11 cellular contexts compared by ENCODE assay signal in genomic region chr17:59378621-59379194, GRCh38. TPM values are rescaled to one million over a fixed set of nuclear protein-coding genes. Genes with fewer than 3 reads are reported as not detected.
DNase-seq lines count a peak whose midpoint lies in the region; ATAC-seq and TF ChIP-seq lines count a peak whose summit lies in the region.
"Had no signal": no experiment of that assay in that cellular context is flagged by ENCODE, and none has a peak within 500 bp of the region (broad histone marks: within the 10 kb centered on the region; RNA-seq: fewer than 3 reads in every experiment).

No MANE protein-coding gene starts in this region.

- no peak for TF ChIP-seq CTCF in epithelial cell of esophagus (IDR thresholded peaks at IDR 0.05; ENCODE audit: insufficient read depth, low read depth, low read length, missing control alignments)
- TF ChIP-seq CTCF in uterus (IDR thresholded peaks at IDR 0.05), result no peak

- CTCF ChIA-PET in activated naive CD4-positive, alpha-beta T cell treated with anti-CD3 and anti-CD28 coated beads, Interleukin-2, amount 10 ng/mL, durations not matched to agents 7 days and 5 days (lab: Charles Lee), result interaction anchor here (0.7 kb wide), 1 partner anchor 10 kb away, joined by 3 read pairs; no protein-coding TSS in a partner anchor

- H3K27ac ChIP-seq in muscle layer of colon (ENCODE audit: low read depth, low read length) (peak overlapping the region; percentile 4), uterus (peak overlapping the region; percentile 91 to 96)
- H3K27ac ChIP-seq: 22Rv1, KMS-11 had no signal

- H3K9ac ChIP-seq in muscle layer of colon (ENCODE audit: low read length), result no peak overlapping the region
- H3K9ac ChIP-seq: KMS-11 had no signal

- H3K36me3 ChIP-seq in muscle layer of colon (ENCODE audit: insufficient read depth, low read length) (no peaks in the 10 kb centered on the region), uterus (no peaks in the 10 kb centered on the region)

- H3K27me3 Mint-ChIP-seq in activated T-cell treated with anti-CD3 and anti-CD28 coated beads, Interleukin-2, amount 50 U/mL, for 4 hours (ENCODE audit: low read depth), result no peaks in the 10 kb centered on the region
- H3K27me3 Mint-ChIP-seq in activated naive CD4-positive, alpha-beta T cell treated with anti-CD3 and anti-CD28 coated beads, Interleukin-2, amount 10 ng/mL, durations not matched to agents 7 days and 5 days, result no peaks in the 10 kb centered on the region

- no peak overlapping the region for H3K4me3 ChIP-seq in epithelial cell of esophagus (ENCODE audit: low read length)
- no peak overlapping the region for H3K4me3 ChIP-seq in muscle layer of colon (ENCODE audit: low read depth in 1 of 2, low read length in 2 of 2)
- no peak overlapping the region for H3K4me3 ChIP-seq in uterus

- no peak overlapping the region for H3K4me3 Mint-ChIP-seq in activated T-cell treated with anti-CD3 and anti-CD28 coated beads, Interleukin-2, amount 50 U/mL, for 4 hours
- H3K4me3 Mint-ChIP-seq in activated naive CD4-positive, alpha-beta T cell treated with anti-CD3 and anti-CD28 coated beads, Interleukin-2, amount 10 ng/mL, durations not matched to agents 7 days and 5 days, result no peak overlapping the region

- H3K4me1 Mint-ChIP-seq in activated T-cell treated with anti-CD3 and anti-CD28 coated beads, Interleukin-2, amount 50 U/mL, for 4 hours (ENCODE audit: low read depth), result peaks cover 42% of the 10 kb centered on the region
- peaks cover 53% of the 10 kb centered on the region for H3K4me1 Mint-ChIP-seq in activated naive CD4-positive, alpha-beta T cell treated with anti-CD3 and anti-CD28 coated beads, Interleukin-2, amount 10 ng/mL, durations not matched to agents 7 days and 5 days

- H3K9me3 Mint-ChIP-seq in activated T-cell treated with anti-CD3 and anti-CD28 coated beads, Interleukin-2, amount 50 U/mL, for 4 hours, result no peaks in the 10 kb centered on the region
- no peaks in the 10 kb centered on the region for H3K9me3 Mint-ChIP-seq in activated naive CD4-positive, alpha-beta T cell treated with anti-CD3 and anti-CD28 coated beads, Interleukin-2, amount 10 ng/mL, durations not matched to agents 7 days and 5 days

- H3K9me3 ChIP-seq in muscle layer of colon (ENCODE audit: low read length), result no peaks in the 10 kb centered on the region
- H3K9me3 ChIP-seq in uterus, result no peaks in the 10 kb centered on the region

- intact Hi-C loops in uterus (cut with DNase I; ENCODE audit: low total_unique reads), result no loop called here

- DNase-seq in NCI-H82 (lab: John Stamatoyannopoulos, UW) (peak; percentile 30), NCI-H82 treated with DMSO at 0.1 percent for 48 hours (lab: John Stamatoyannopoulos, UW; ENCODE audit: unreplicated experiment) (no peak), epithelial cell of esophagus (ENCODE audit: low read depth) (peak; percentile 36), uterus (peak; percentile 30 to 60)
- DNase-seq in activated T-cell treated with anti-CD3 and anti-CD28 coated beads, Interleukin-2, amount 50 U/mL, for 4 hours, result no peak
- no peak for DNase-seq in activated naive CD4-positive, alpha-beta T cell treated with anti-CD3 and anti-CD28 coated beads, Interleukin-2, amount 10 ng/mL, durations not matched to agents 7 days and 5 days
- DNase-seq: stimulated activated naive CD8-positive, alpha-beta T cell treated with anti-CD3 and anti-CD28 coated beads, Interleukin-15, Interleukin-2, amounts not matched to agents 100 U/mL and 50 U/mL, for 24 hours had no signal

- H3K27me3 ChIP-seq in muscle layer of colon (ENCODE audit: control insufficient read depth in 1 of 2, insufficient read depth in 2 of 2, low read length in 2 of 2) (no peaks in the 10 kb centered on the region), uterus (no peaks in the 10 kb centered on the region)

- ATAC-seq in activated T-cell treated with anti-CD3 and anti-CD28 coated beads, Interleukin-2, amount 50 U/mL, for 4 hours, result no peak
- ATAC-seq in GM18909 (IDR thresholded peaks at IDR 0.05; ENCODE audit: poor library complexity, unreplicated experiment), result no peak
- ATAC-seq: stimulated activated naive CD8-positive, alpha-beta T cell treated with anti-CD3 and anti-CD28 coated beads, Interleukin-15, Interleukin-2, amounts not matched to agents 100 U/mL and 50 U/mL, for 24 hours had no signal

- no peak overlapping the region for H3K27ac Mint-ChIP-seq in activated naive CD4-positive, alpha-beta T cell treated with anti-CD3 and anti-CD28 coated beads, Interleukin-2, amount 10 ng/mL, durations not matched to agents 7 days and 5 days

- no peaks in the 10 kb centered on the region for H3K36me3 Mint-ChIP-seq in activated T-cell treated with anti-CD3 and anti-CD28 coated beads, Interleukin-2, amount 50 U/mL, for 4 hours (ENCODE audit: insufficient read depth)
- H3K36me3 Mint-ChIP-seq in activated naive CD4-positive, alpha-beta T cell treated with anti-CD3 and anti-CD28 coated beads, Interleukin-2, amount 10 ng/mL, durations not matched to agents 7 days and 5 days, result peaks cover 8% of the 10 kb centered on the region

- H3K4me1 ChIP-seq in muscle layer of colon (ENCODE audit: insufficient read depth, low read length) (peaks cover 58% of the 10 kb centered on the region), uterus (peaks cover 3 to 14% of the 10 kb centered on the region in 2 donors)

- TF ChIP-seq POLR2A in uterus (IDR thresholded peaks at IDR 0.05), result no peak

RNA-seq across cellular contexts. Expression of gene YPEL2, which starts 47.3 kb away (rescaled TPM):
- total RNA-seq in uterus, result 10 to 100 TPM; 21.2 to 91.7 (median 25.0) TPM
- total RNA-seq in activated T-cell treated with anti-CD3 and anti-CD28 coated beads, Interleukin-2, amount 50 U/mL, for 4 hours, result 1 to 10 TPM; 1.3 to 3.1 (median 1.8) TPM

Comparison
In these comparisons a context has a peak if more than half of its experiments do, and no peak if none do; other contexts are left out.
1. DNase-seq: peak in NCI-H82 (single experiment), epithelial cell of esophagus (single experiment) and uterus (2 of 2); none in NCI-H82 treated with DMSO at 0.1 percent for 48 hours (single experiment), activated T-cell treated with anti-CD3 and anti-CD28 coated beads, Interleukin-2, amount 50 U/mL, for 4 hours (single experiment) and activated naive CD4-positive, alpha-beta T cell treated with anti-CD3 and anti-CD28 coated beads, Interleukin-2, amount 10 ng/mL, durations not matched to agents 7 days and 5 days (single experiment).
2. RNA of gene YPEL2, which starts 47.3 kb away (total RNA-seq): 21.2 to 91.7 TPM in uterus; 1.3 to 3.1 TPM in activated T-cell treated with anti-CD3 and anti-CD28 coated beads, Interleukin-2, amount 50 U/mL, for 4 hours; every median in the first group is over 4 times any median in the second.